ENCODE assay signal across 18 cellular contexts in the genomic region with DNA sequence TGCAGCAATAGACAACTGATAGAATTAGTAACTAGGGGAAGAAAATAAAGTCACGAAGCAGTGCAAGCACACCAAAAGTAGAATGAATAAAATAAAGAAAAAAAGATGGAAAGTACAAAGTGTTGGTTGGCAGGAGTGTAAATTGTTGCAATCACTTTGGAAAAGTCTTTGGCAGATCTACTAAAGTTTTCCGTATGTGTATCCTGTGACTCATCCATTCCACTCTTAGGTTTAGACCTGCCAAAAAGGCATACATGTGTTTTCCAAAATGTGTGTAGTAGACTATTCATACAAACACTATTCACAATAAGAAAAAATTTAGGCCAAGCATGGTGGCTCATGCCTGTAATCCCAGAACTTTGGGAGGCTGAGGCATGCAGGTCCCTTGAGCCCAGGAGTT.
DNase-seq lines count a peak whose midpoint lies in the region; ATAC-seq, FAIRE-seq and TF ChIP-seq lines count a peak whose summit lies in the region.
"Had no signal": no experiment of that assay in that cellular context is flagged by ENCODE, and none has a peak within 500 bp of the region (broad histone marks: within the 10 kb centered on the region; RNA-seq: fewer than 3 reads in every experiment).

No MANE protein-coding gene starts in this region.

- H3K36me3 Mint-ChIP-seq in HFFc6 (ENCODE audit: low read depth), result no peaks in the 10 kb centered on the region

- H3K4me1 Mint-ChIP-seq in HFFc6 (ENCODE audit: low read depth), result no peaks in the 10 kb centered on the region

- H3K4me3 ChIP-seq in astrocyte of the spinal cord (ENCODE audit: low read depth, low read length) (no peak overlapping the region), fibroblast of the aortic adventitia (ENCODE audit: low read depth, low read length) (no peak overlapping the region)
- H3K4me3 ChIP-seq: heart left ventricle, Peyer's patch had no signal

- H3K27ac Mint-ChIP-seq in HFFc6, result no peak overlapping the region
- H3K27ac Mint-ChIP-seq: effector memory CD8-positive, alpha-beta T cell had no signal

- no peak for ATAC-seq in activated CD4-positive, CD25-positive, alpha-beta regulatory T cell treated with anti-CD3 and anti-CD28 coated beads, Interleukin-2, amount 50 U/mL, for 24 hours
- ATAC-seq: effector memory CD8-positive, alpha-beta T cell had no signal

- H3K9me3 Mint-ChIP-seq in HFFc6, result peaks cover 44% of the 10 kb centered on the region

- H3K4me3 Mint-ChIP-seq in HFFc6, result no peak overlapping the region
- H3K4me3 Mint-ChIP-seq: effector memory CD8-positive, alpha-beta T cell had no signal

- H3K27me3 Mint-ChIP-seq in HFFc6 (ENCODE audit: insufficient read depth), result no peaks in the 10 kb centered on the region
- H3K27me3 Mint-ChIP-seq: effector memory CD8-positive, alpha-beta T cell had no signal

- TF ChIP-seq CTCF in astrocyte of the spinal cord (IDR thresholded peaks at IDR 0.05; ENCODE audit: low read depth, low read length) (no peak), fibroblast of the aortic adventitia (IDR thresholded peaks at IDR 0.05; ENCODE audit: insufficient read depth, low read length) (no peak), HFFc6 (IDR thresholded peaks at IDR 0.05) (no peak)

- FAIRE-seq in urothelium cell line (lab: Jason Lieb, UNC), result no peak

- in situ Hi-C loops in astrocyte of the spinal cord (cut with HindIII; ENCODE audit: low sequenced_read_pairs), result no loop called here

- peak; percentile 60 for DNase-seq in M059J (ENCODE audit: low read depth)
- DNase-seq in astrocyte of the spinal cord (ENCODE audit: low read depth, low spot score), result peak; percentile 89
- peak; percentile 76 for DNase-seq in fibroblast of the aortic adventitia (ENCODE audit: low read depth)
- DNase-seq in urothelium cell line (ENCODE audit: low spot score), result peak; percentile 17
- DNase-seq in midbrain (lab: John Stamatoyannopoulos, UW), result no peak
- DNase-seq in HFFc6, result no peak
- no peak for DNase-seq in stimulated activated CD4-positive, alpha-beta T cell treated with anti-CD3 and anti-CD28 coated beads, Interleukin-4, amount 100 ng/mL, for 4 hours
- DNase-seq: DMS53; effector memory CD8-positive, alpha-beta T cell; heart left ventricle; MM.1S; NCI-H2029 treated with DMSO at 0.1 percent for 48 hours; NCI-H526 treated with DMSO at 0.1 percent for 48 hours; occipital lobe; Peyer's patch; T-helper 1 cell; trophoblast cell had no signal

Comparison
In these comparisons a context has a peak if more than half of its experiments do, and no peak if none do; other contexts are left out.
1. DNase-seq: peak in M059J (single experiment), astrocyte of the spinal cord (single experiment), fibroblast of the aortic adventitia (single experiment) and urothelium cell line (single experiment); none in midbrain (single experiment), HFFc6 (single experiment) and stimulated activated CD4-positive, alpha-beta T cell treated with anti-CD3 and anti-CD28 coated beads, Interleukin-4, amount 100 ng/mL, for 4 hours (0 of 2).